In the genomic region with DNA sequence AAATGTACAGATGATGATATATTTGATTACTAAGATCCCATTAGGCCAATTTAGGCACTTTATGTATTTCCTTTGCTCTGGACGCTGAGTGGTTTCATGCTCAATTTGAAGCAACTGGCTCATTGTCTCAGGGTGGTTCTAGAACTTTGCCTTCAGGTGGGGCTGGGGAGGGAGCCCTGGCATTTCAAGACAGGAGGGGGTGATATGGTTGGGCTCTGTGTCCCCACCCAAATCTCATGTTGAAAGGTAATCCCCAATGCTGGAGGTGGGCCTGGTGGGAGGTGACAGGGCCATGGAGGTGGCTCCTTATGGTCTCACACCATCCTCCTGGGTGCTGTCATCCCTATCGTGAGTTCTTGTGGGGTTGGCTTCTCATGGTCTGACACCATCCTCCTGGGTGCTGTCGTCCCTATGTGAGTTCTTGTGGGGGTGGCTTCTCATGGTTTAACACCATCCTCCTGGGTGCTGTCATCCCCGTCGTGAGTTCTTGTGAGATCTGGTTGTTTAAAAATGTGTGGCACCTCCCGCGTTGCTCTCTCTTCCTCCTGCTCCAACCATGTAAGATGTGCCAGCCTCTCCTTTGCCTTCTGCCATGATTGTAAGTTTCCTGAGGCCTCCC, we compare ENCODE assay signal across 10 cellular contexts.
DNase-seq lines count a peak whose midpoint lies in the region; ATAC-seq and TF ChIP-seq lines count a peak whose summit lies in the region.
"Had no signal": no experiment of that assay in that cellular context is flagged by ENCODE, and none has a peak within 500 bp of the region (broad histone marks: within the 10 kb centered on the region; RNA-seq: fewer than 3 reads in every experiment).

No MANE protein-coding gene starts in this region.

- H4K91ac ChIP-seq in IMR-90 (ENCODE audit: insufficient read depth, low read depth, low read length) (no peak overlapping the region), trophoblast cell (ENCODE audit: low read depth, low read length) (no peak overlapping the region)

- peak overlapping the region; percentile 38 for H2AFZ ChIP-seq in IMR-90 (replicated peaks; ENCODE audit: low read length, poor library complexity)
- no peak overlapping the region for H2AFZ ChIP-seq in trophoblast cell (ENCODE audit: insufficient read depth, low read length, poor library complexity)

- no peak for DNase-seq in IMR-90
- no peak for DNase-seq in trophoblast cell
- no peak for DNase-seq in kidney tubule cell (ENCODE audit: low spot score)
- DNase-seq in stimulated activated CD4-positive, alpha-beta T cell treated with anti-CD3 and anti-CD28 coated beads, Interleukin-4, amount 100 ng/mL, for 1 hour: no peak
- DNase-seq: HCEC 1CT, Kasumi-1 had no signal

- H3K36me3 ChIP-seq in IMR-90 (ENCODE audit: control insufficient read depth, insufficient read depth, low read length) (no peaks in the 10 kb centered on the region), trophoblast cell (ENCODE audit: control insufficient read depth in 1 of 2, insufficient read depth in 2 of 2, low read length in 2 of 2) (no peaks in the 10 kb centered on the region)

- H2AK5ac ChIP-seq in IMR-90 (ENCODE audit: low read depth, low read length): peak overlapping the region; percentile 43; the same call in 1 of the 2 replicates
- peak overlapping the region; percentile 47 for H2AK5ac ChIP-seq in trophoblast cell (ENCODE audit: low read length)

- no CpG with 5 or more reads among the region's 7 CpGs for WGBS in IMR-90 (ENCODE audit: extremely low coverage in 2 of 2, insufficient read length in 1 of 2), 2 experiments
- no CpG with 5 or more reads among the region's 7 CpGs for WGBS in trophoblast cell (ENCODE audit: extremely low coverage, insufficient coverage, insufficient read length)

- H3K18ac ChIP-seq in IMR-90 (ENCODE audit: low read depth, low read length): peak overlapping the region; percentile 9; the same call in 1 of the 2 replicates
- no peak overlapping the region for H3K18ac ChIP-seq in trophoblast cell (ENCODE audit: low read length)

- H4K8ac ChIP-seq in IMR-90 (ENCODE audit: low read depth in 2 of 2, low read length in 2 of 2) (peak overlapping the region in 1 of 2 experiments; percentile 24; a peak in 1 of 4 replicates), trophoblast cell (ENCODE audit: low read depth, low read length) (no peak overlapping the region)

- CTCF ChIA-PET in IMR-90 (lab: Yijun Ruan, JAX): no interaction called here

- H3K79me2 ChIP-seq in trophoblast cell (ENCODE audit: control insufficient read depth, insufficient read depth, low read length, poor library complexity): no peaks in the 10 kb centered on the region

- H4K12ac ChIP-seq in trophoblast cell (ENCODE audit: low read depth, low read length): no peak overlapping the region

- peak overlapping the region; percentile 49 for H2AK9ac ChIP-seq in IMR-90 (replicated peaks; ENCODE audit: low read depth, low read length, poor library complexity)

- ATAC-seq in IMR-90 (ENCODE audit: low read depth) (no peak), esophagus mucosa (peak; percentile 12), HG02588 (IDR thresholded peaks at IDR 0.05; ENCODE audit: unreplicated experiment) (no peak), GM19463 (IDR thresholded peaks at IDR 0.05; ENCODE audit: unreplicated experiment) (no peak)

- H4K20me1 ChIP-seq in IMR-90 (ENCODE audit: insufficient read depth, low read length): no peaks in the 10 kb centered on the region

- H3K27ac ChIP-seq in 22Rv1: peak overlapping the region; percentile 43
- H3K27ac ChIP-seq in IMR-90 (ENCODE audit: insufficient read depth, low read length): no peak overlapping the region
- no peak overlapping the region for H3K27ac ChIP-seq in trophoblast cell (ENCODE audit: low read depth, low read length)

- H3K9me1 ChIP-seq in IMR-90 (ENCODE audit: insufficient read depth, low read length): 0 out of 2 replicates have a peak, but pooled peaks cover 4% of the 10 kb centered on the region

- H2BK120ac ChIP-seq in IMR-90 (ENCODE audit: low read depth, low read length) (peak overlapping the region; percentile 59; the same call in 1 of the 2 replicates), trophoblast cell (ENCODE audit: insufficient read depth, low read length, poor library complexity) (no peak overlapping the region)

- no peaks in the 10 kb centered on the region for H3K79me1 ChIP-seq in IMR-90 (ENCODE audit: low read depth in 1 of 2, low read length in 2 of 2)
- no peaks in the 10 kb centered on the region for H3K79me1 ChIP-seq in trophoblast cell (ENCODE audit: low read length)

- 0 out of 2 replicates have a peak overlapping the region, but pooled peaks have one; percentile 25 for H3K14ac ChIP-seq in IMR-90 (replicated peaks; ENCODE audit: low read depth, low read length)
- no peak overlapping the region for H3K14ac ChIP-seq in trophoblast cell (ENCODE audit: low read length)

- intact Hi-C loops in IMR-90 (cut with micrococcal nuclease): no loop called here

- H3K56ac ChIP-seq in IMR-90 (ENCODE audit: extremely low read depth, insufficient read depth, low read length): no peak overlapping the region

- H3K4me2 ChIP-seq in IMR-90 (ENCODE audit: low read depth, low read length): peak overlapping the region; percentile 84
- no peak overlapping the region for H3K4me2 ChIP-seq in trophoblast cell (ENCODE audit: low read length)

- no peak for TF ChIP-seq POLR2A in IMR-90 (IDR thresholded peaks at IDR 0.05; ENCODE audit: low read depth, low read length)

- no peak overlapping the region for H4K5ac ChIP-seq in IMR-90 (ENCODE audit: low read depth, low read length)

- no peak for TF ChIP-seq RAD21 in IMR-90 (IDR thresholded peaks at IDR 0.05; ENCODE audit: low read length)

- H3K4me3 ChIP-seq in IMR-90 (ENCODE audit: insufficient read depth, low read depth, low read length) (no peak overlapping the region), trophoblast cell (ENCODE audit: low read depth, low read length) (no peak overlapping the region)

- no peak overlapping the region for H2BK12ac ChIP-seq in trophoblast cell (ENCODE audit: low read length)

- H3K4me1 ChIP-seq in IMR-90 (ENCODE audit: control insufficient read depth, insufficient read depth, low read length) (no peaks in the 10 kb centered on the region), trophoblast cell (ENCODE audit: control insufficient read depth in 1 of 2, insufficient read depth in 2 of 2, low read length in 2 of 2) (no peaks in the 10 kb centered on the region)

- peak overlapping the region; percentile 63 for H3K4ac ChIP-seq in IMR-90 (ENCODE audit: low read depth, low read length)
- H3K4ac ChIP-seq in trophoblast cell (ENCODE audit: low read depth, low read length): no peak overlapping the region

- H3K9me3 ChIP-seq in IMR-90 (ENCODE audit: control insufficient read depth, insufficient read depth, low read length): no peaks in the 10 kb centered on the region
- no peaks in the 10 kb centered on the region for H3K9me3 ChIP-seq in trophoblast cell (ENCODE audit: insufficient read depth, low read depth, low read length)

- peak overlapping the region; percentile 10; the same call in 1 of the 3 replicates for H2BK15ac ChIP-seq in IMR-90 (ENCODE audit: low read depth, low read length)

- dilution Hi-C loops in IMR-90 (cut with HindIII; ENCODE audit: low sequenced_read_pairs, unreplicated experiment): no loop called here

- H3K9ac ChIP-seq in IMR-90 (ENCODE audit: low read depth, low read length) (no peak overlapping the region), trophoblast cell (ENCODE audit: low read length) (no peak overlapping the region)

- H2BK20ac ChIP-seq in IMR-90 (ENCODE audit: low read depth, low read length): peak overlapping the region; percentile 32; the same call in 1 of the 2 replicates

- H3K27me3 ChIP-seq in IMR-90 (ENCODE audit: control insufficient read depth, insufficient read depth, low read length): no peaks in the 10 kb centered on the region
- H3K27me3 ChIP-seq in trophoblast cell (ENCODE audit: insufficient read depth, low read length): no peaks in the 10 kb centered on the region

- in situ Hi-C loops in IMR-90 (cut with MboI; ENCODE audit: low sequenced_read_pairs): no loop called here

- TF ChIP-seq CTCF in 22Rv1 (IDR thresholded peaks at IDR 0.05) (no peak), IMR-90 (conservative IDR thresholded peaks at IDR 0.05; ENCODE audit: low read depth, low read length) (no peak)

- no TSS peak for BruUV-seq in IMR-90 (replicated peaks; lab: Mats Ljungman, UMichigan)

- H3K23ac ChIP-seq in IMR-90 (ENCODE audit: low read depth, low read length) (0 out of 2 replicates have a peak overlapping the region, but pooled peaks have one; percentile 35), trophoblast cell (ENCODE audit: low read length) (no peak overlapping the region)

- no peak overlapping the region for H2BK5ac ChIP-seq in IMR-90 (ENCODE audit: low read depth, low read length, poor library complexity, severe bottlenecking)
- H2BK5ac ChIP-seq in trophoblast cell (ENCODE audit: low read depth, low read length, poor library complexity): no peak overlapping the region

- POLR2A ChIA-PET in IMR-90 (lab: Charles Lee; ENCODE audit: unreplicated experiment): no interaction called here

TF ChIP-seq in IMR-90, 13 proteins besides CTCF, POLR2A, EP300 and RAD21:
- TF ChIP-seq CHD1 (IDR thresholded peaks at IDR 0.05; ENCODE audit: low read depth, low read length) (no peak), SMC3 (IDR thresholded peaks at IDR 0.05; ENCODE audit: low read depth, low read length) (no peak), MXI1 (IDR thresholded peaks at IDR 0.05; ENCODE audit: borderline replicate concordance, low read depth, low read length) (no peak)
TF ChIP-seq in IMR-90: peak in this region for 0.
